In genomic region chr17:29390856-29391631, GRCh38 we compare ENCODE assay signal across 8 cellular contexts. TPM values are rescaled to one million over a fixed set of nuclear protein-coding genes. Genes with fewer than 3 reads are reported as not detected.
DNase-seq lines count a peak whose midpoint lies in the region; ATAC-seq and TF ChIP-seq lines count a peak whose summit lies in the region.

No MANE protein-coding gene starts in this region.

- ATAC-seq in GM19452 (IDR thresholded peaks at IDR 0.05; ENCODE audit: unreplicated experiment) (peak; percentile 28), naive B cell (ENCODE audit: low read depth in 2 of 2) (no peak)

- no peaks in the 10 kb centered on the region for H3K9me3 Mint-ChIP-seq in activated CD4-positive, alpha-beta T cell treated with anti-CD3 and anti-CD28 coated beads, Interleukin-2, amount 10 ng/mL, durations not matched to agents 7 days and 5 days
- no peaks in the 10 kb centered on the region for H3K9me3 Mint-ChIP-seq in naive B cell

- CTCF ChIA-PET in activated CD4-positive, alpha-beta T cell treated with anti-CD3 and anti-CD28 coated beads, Interleukin-2, amount 10 ng/mL, durations not matched to agents 7 days and 5 days (lab: Charles Lee) = no interaction called here

- peaks cover 21% of the 10 kb centered on the region for H3K36me3 Mint-ChIP-seq in activated CD4-positive, alpha-beta T cell treated with anti-CD3 and anti-CD28 coated beads, Interleukin-2, amount 10 ng/mL, durations not matched to agents 7 days and 5 days (ENCODE audit: low read depth)
- no peaks in the 10 kb centered on the region for H3K36me3 Mint-ChIP-seq in naive B cell

- H3K9me3 ChIP-seq in MG63 (no peaks in the 10 kb centered on the region), esophagus squamous epithelium (no peaks in the 10 kb centered on the region)

- POLR2A ChIA-PET in activated CD4-positive, alpha-beta T cell treated with anti-CD3 and anti-CD28 coated beads, Interleukin-2, amount 10 ng/mL, durations not matched to agents 7 days and 5 days (lab: Charles Lee) = no interaction called here

- H3K4me1 Mint-ChIP-seq in activated CD4-positive, alpha-beta T cell treated with anti-CD3 and anti-CD28 coated beads, Interleukin-2, amount 10 ng/mL, durations not matched to agents 7 days and 5 days = peaks cover 39% of the 10 kb centered on the region
- peaks cover 28 to 50% (median 46%) of the 10 kb centered on the region in 3 donors for H3K4me1 Mint-ChIP-seq in naive B cell

- H3K27ac ChIP-seq in esophagus squamous epithelium = peak overlapping the region; percentile 98 to 100 (median 99)

- peak overlapping the region; percentile 95 for H3K4me3 Mint-ChIP-seq in activated CD4-positive, alpha-beta T cell treated with anti-CD3 and anti-CD28 coated beads, Interleukin-2, amount 10 ng/mL, durations not matched to agents 7 days and 5 days
- peak overlapping the region; percentile 88 to 99 (median 95) for H3K4me3 Mint-ChIP-seq in naive B cell

- in situ Hi-C loops in GM13977 (cut with MboI; ENCODE audit: low pct_unique_long_range_greater_than_20kb, low sequenced_read_pairs, unreplicated experiment) = no loop called here

- TF ChIP-seq CTCF in esophagus squamous epithelium (IDR thresholded peaks at IDR 0.05) (peak in 1 of 6 experiments; percentile 7), GM13977 (IDR thresholded peaks at IDR 0.05; ENCODE audit: extremely low read depth, insufficient read depth, missing control alignments) (no peak)

- DNase-seq in C1 segment of cervical spinal cord (lab: John Stamatoyannopoulos, UW) = peak in 12 of 14 donors; percentile 24 to 68 (median 50)
- peak; percentile 27 for DNase-seq in MG63
- DNase-seq in activated CD4-positive, alpha-beta T cell treated with anti-CD3 and anti-CD28 coated beads, Interleukin-2, amount 10 ng/mL, durations not matched to agents 7 days and 5 days = peak; percentile 10
- no peak for DNase-seq in esophagus squamous epithelium (lab: John Stamatoyannopoulos, UW)
- DNase-seq in naive B cell = no peak
- no peak for DNase-seq in GM13977 (ENCODE audit: low spot score)
- DNase-seq in putamen (ENCODE audit: low spot score) = no peak

- H3K4me3 ChIP-seq in MG63 (peak overlapping the region; percentile 88), esophagus squamous epithelium (peak overlapping the region; percentile 92 to 98 (median 96))

- peak overlapping the region; percentile 94 for H3K27ac Mint-ChIP-seq in activated CD4-positive, alpha-beta T cell treated with anti-CD3 and anti-CD28 coated beads, Interleukin-2, amount 10 ng/mL, durations not matched to agents 7 days and 5 days
- H3K27ac Mint-ChIP-seq in naive B cell = peak overlapping the region; percentile 91 to 97 (median 96)

- H3K36me3 ChIP-seq in MG63 (peaks cover 13% of the 10 kb centered on the region), esophagus squamous epithelium (no peaks in the 10 kb centered on the region)

- WGBS in esophagus squamous epithelium, 2 donors = 1 to 2% methylated on average over 10 to 13 of the region's 28 CpGs

- H3K27me3 ChIP-seq in MG63 = no peaks in the 10 kb centered on the region
- H3K27me3 ChIP-seq in esophagus squamous epithelium = no peaks in the 10 kb centered on the region

- no peaks in the 10 kb centered on the region for H3K27me3 Mint-ChIP-seq in activated CD4-positive, alpha-beta T cell treated with anti-CD3 and anti-CD28 coated beads, Interleukin-2, amount 10 ng/mL, durations not matched to agents 7 days and 5 days
- no peaks in the 10 kb centered on the region for H3K27me3 Mint-ChIP-seq in naive B cell

- peaks cover 5 to 46% (median 14%) of the 10 kb centered on the region in 3 donors for H3K4me1 ChIP-seq in esophagus squamous epithelium

- TF ChIP-seq POLR2A in esophagus squamous epithelium (IDR thresholded peaks at IDR 0.05) = no peak

- intact Hi-C loops in esophagus squamous epithelium (cut with DNase I) = no loop called here

RNA-seq across cellular contexts. Expression of gene TAOK1, which starts 0.9 kb away (rescaled TPM):
- 15.7 and 34.6 TPM in 2 replicates for total RNA-seq in MG63 (2014; rRNA removed; shearing (Covaris generic); ENCODE audit: low replicate concordance)
- total RNA-seq in activated CD4-positive, alpha-beta T cell treated with anti-CD3 and anti-CD28 coated beads, Interleukin-2, amount 10 ng/mL, durations not matched to agents 7 days and 5 days = 10 to 100 TPM; 46.5 to 47.7 TPM
- total RNA-seq in esophagus squamous epithelium = 10 to 100 TPM; 24.9 to 41.4 (median 38.7) TPM
- polyA plus RNA-seq in naive B cell (ENCODE audit: low read depth in 6 of 6) = 1 to 10 TPM in 5 of 6 donors, under 1 TPM in 1; 0.06 to 6.9 (median 3.8) TPM

Comparison
In these comparisons a context has a peak if more than half of its experiments do, and no peak if none do; other contexts are left out.
1. DNase-seq: peak in C1 segment of cervical spinal cord (12 of 14), MG63 (single experiment) and activated CD4-positive, alpha-beta T cell treated with anti-CD3 and anti-CD28 coated beads, Interleukin-2, amount 10 ng/mL, durations not matched to agents 7 days and 5 days (single experiment); none in esophagus squamous epithelium (single experiment), naive B cell (single experiment), GM13977 (single experiment) and putamen (single experiment).